In genomic region chr6:97049254-97050004, GRCh38 we compare ENCODE assay signal across 8 cellular contexts.
DNase-seq lines count a peak whose midpoint lies in the region; ATAC-seq, FAIRE-seq and TF ChIP-seq lines count a peak whose summit lies in the region.

No MANE protein-coding gene starts in this region.

- TF ChIP-seq POLR2A in GM12891 (IDR thresholded peaks at IDR 0.05; ENCODE audit: low read depth, low read length), result no peak

- H3K4me1 Mint-ChIP-seq in stimulated activated memory B cell treated with anti-CD40 and anti-IgM and Interleukin-4, amounts not matched to agents 10 μg/mL and 1 μg/mL and 100 μg/mL, for 72 hours, result peaks cover 25% of the 10 kb centered on the region

- FAIRE-seq in GM12891 (lab: Jason Lieb, UNC), result peak; percentile 88

- peak overlapping the region; percentile 84 for H3K27ac Mint-ChIP-seq in stimulated activated memory B cell treated with anti-CD40 and anti-IgM and Interleukin-4, amounts not matched to agents 10 μg/mL and 1 μg/mL and 100 μg/mL, for 72 hours

- no peaks in the 10 kb centered on the region for H3K9me3 Mint-ChIP-seq in stimulated activated memory B cell treated with anti-CD40 and anti-IgM and Interleukin-4, amounts not matched to agents 10 μg/mL and 1 μg/mL and 100 μg/mL, for 72 hours

- DNase-seq in GM12891 (ENCODE audit: insufficient read length, low spot score) (peak; percentile 35), H4 (ENCODE audit: low spot score) (no peak), DMS114 treated with DMSO at 0.1 percent for 48 hours (lab: John Stamatoyannopoulos, UW; ENCODE audit: unreplicated experiment) (no peak)
- DNase-seq in activated naive CD4-positive, alpha-beta T cell treated with Interleukin-2 at 50 U/mL for 16 hours, result peak; percentile 43
- no peak for DNase-seq in activated CD8-positive, alpha-beta memory T cell treated with anti-CD3 and anti-CD28 coated beads for 24 hours

- H3K27me3 Mint-ChIP-seq in stimulated activated memory B cell treated with anti-CD40 and anti-IgM and Interleukin-4, amounts not matched to agents 10 μg/mL and 1 μg/mL and 100 μg/mL, for 72 hours, result no peaks in the 10 kb centered on the region

- peak overlapping the region; percentile 24 for H3K4me3 Mint-ChIP-seq in stimulated activated memory B cell treated with anti-CD40 and anti-IgM and Interleukin-4, amounts not matched to agents 10 μg/mL and 1 μg/mL and 100 μg/mL, for 72 hours

- ATAC-seq in GM21381 (IDR thresholded peaks at IDR 0.05; ENCODE audit: unreplicated experiment), result peak; percentile 94
- ATAC-seq in HG03469 (IDR thresholded peaks at IDR 0.05; ENCODE audit: unreplicated experiment), result peak; percentile 87
- peak; percentile 89 for ATAC-seq in stimulated activated memory B cell treated with anti-CD40 and anti-IgM and Interleukin-4, amounts not matched to agents 10 μg/mL and 1 μg/mL and 100 μg/mL, for 72 hours

- no peaks in the 10 kb centered on the region for H3K36me3 Mint-ChIP-seq in stimulated activated memory B cell treated with anti-CD40 and anti-IgM and Interleukin-4, amounts not matched to agents 10 μg/mL and 1 μg/mL and 100 μg/mL, for 72 hours

TF ChIP-seq in GM12891, 5 proteins besides CTCF, POLR2A, EP300 and RAD21:
- peak; percentile 10; the same call in 1 of the 2 replicates for TF ChIP-seq SPI1 (IDR thresholded peaks at IDR 0.05; ENCODE audit: low read depth, low read length)
- no peak for TF ChIP-seq POU2F2 (IDR thresholded peaks at IDR 0.05; ENCODE audit: low read depth, low read length)

Comparison
In these comparisons a context has a peak if more than half of its experiments do, and no peak if none do; other contexts are left out.
1. DNase-seq: peak in GM12891 (single experiment) and activated naive CD4-positive, alpha-beta T cell treated with Interleukin-2 at 50 U/mL for 16 hours (single experiment); none in H4 (single experiment), DMS114 treated with DMSO at 0.1 percent for 48 hours (single experiment) and activated CD8-positive, alpha-beta memory T cell treated with anti-CD3 and anti-CD28 coated beads for 24 hours (single experiment).
2. Peak in every context shown above with its lines, with median percentiles within 50 percentile points of each other: ATAC-seq.